9 cellular contexts compared by ENCODE assay signal in the genomic region with DNA sequence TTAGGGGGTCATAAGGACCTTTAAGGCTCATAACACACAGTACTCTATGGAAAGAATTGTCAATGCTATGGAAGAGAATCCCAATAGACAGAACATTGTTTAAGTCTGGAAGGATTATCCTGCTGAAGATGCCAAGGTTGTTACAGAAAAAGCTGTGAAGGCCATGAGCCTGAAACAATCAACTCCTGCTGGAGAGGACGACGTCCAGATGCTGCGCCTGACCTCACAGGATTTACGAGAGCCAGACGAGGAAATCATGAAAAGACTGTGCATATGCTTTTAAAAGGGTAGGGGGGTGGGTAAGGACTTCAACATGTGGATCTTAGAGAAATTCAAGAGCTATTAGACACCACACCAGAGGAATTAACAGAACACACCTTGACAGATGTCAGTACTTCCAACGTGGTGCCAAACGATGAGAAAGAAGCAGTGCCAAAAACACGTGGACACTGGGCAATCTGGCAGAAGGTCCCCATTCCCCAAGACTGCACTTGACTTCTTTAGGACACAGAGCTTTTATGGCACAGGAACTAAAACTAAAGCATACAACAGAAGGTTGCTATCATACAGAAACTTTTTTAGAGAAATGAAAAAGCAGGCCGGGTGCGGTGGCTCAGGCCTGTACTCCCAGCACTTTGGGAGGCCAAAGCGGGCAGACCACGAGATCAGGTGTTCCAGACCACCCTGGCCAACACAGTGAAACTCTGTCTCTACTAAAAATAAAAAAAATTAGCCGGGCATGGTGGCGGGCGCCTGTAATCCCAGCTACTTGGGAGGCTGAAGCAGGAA. TPM values are rescaled to one million over a fixed set of nuclear protein-coding genes. Genes with fewer than 3 reads are reported as not detected.
DNase-seq lines count a peak whose midpoint lies in the region; ATAC-seq and TF ChIP-seq lines count a peak whose summit lies in the region.
"Had no signal": no experiment of that assay in that cellular context is flagged by ENCODE, and none has a peak within 500 bp of the region (broad histone marks: within the 10 kb centered on the region; RNA-seq: fewer than 3 reads in every experiment).

No MANE protein-coding gene starts in this region.

- TF ChIP-seq CTCF in dorsolateral prefrontal cortex (IDR thresholded peaks at IDR 0.05 in 54 of 56, conservative IDR thresholded peaks at IDR 0.05 in 2 of 56; ENCODE audit: low read depth in 1 of 56, partially characterized antibody in 56 of 56) (no peak), neural progenitor cell (IDR thresholded peaks at IDR 0.05) (no peak), coronary artery (IDR thresholded peaks at IDR 0.05) (no peak)

- no peak overlapping the region for H3K27ac ChIP-seq in CD4-positive, CD25-positive, alpha-beta regulatory T cell (ENCODE audit: insufficient read depth, low read length, poor library complexity, severe bottlenecking)
- H3K27ac ChIP-seq in dorsolateral prefrontal cortex (peak overlapping the region in 56 of 59 donors; percentile 25 to 85 (median 76)), neural progenitor cell (peak overlapping the region; percentile 53), coronary artery (peak overlapping the region in 1 of 2 donors; percentile 56)

- no peak overlapping the region for H2AFZ ChIP-seq in neural progenitor cell (replicated peaks)

- H3K36me3 ChIP-seq in CD4-positive, CD25-positive, alpha-beta regulatory T cell (ENCODE audit: control insufficient read depth, insufficient read depth, low read length) = peaks cover 14% of the 10 kb centered on the region
- no peaks in the 10 kb centered on the region for H3K36me3 ChIP-seq in neural progenitor cell

- no peaks in the 10 kb centered on the region for H3K9me3 Mint-ChIP-seq in CD4-positive, CD25-positive, alpha-beta regulatory T cell
- H3K9me3 Mint-ChIP-seq in neural progenitor cell = no peaks in the 10 kb centered on the region

- H3K27me3 ChIP-seq in CD4-positive, CD25-positive, alpha-beta regulatory T cell (ENCODE audit: control insufficient read depth, insufficient read depth, low read length) = no peaks in the 10 kb centered on the region
- H3K27me3 ChIP-seq in dorsolateral prefrontal cortex = no peaks in the 10 kb centered on the region
- H3K27me3 ChIP-seq in neural progenitor cell = no peaks in the 10 kb centered on the region

- no peak overlapping the region for H3K4me2 ChIP-seq in neural progenitor cell

- H3K9me3 ChIP-seq in CD4-positive, CD25-positive, alpha-beta regulatory T cell (ENCODE audit: control insufficient read depth in 2 of 2, low read length in 2 of 2) = no peaks in the 10 kb centered on the region
- H3K9me3 ChIP-seq in neural progenitor cell (ENCODE audit: low read depth) = no peaks in the 10 kb centered on the region

- H3K79me2 ChIP-seq in neural progenitor cell (ENCODE audit: low read depth) = peaks cover 100% of the 10 kb centered on the region

- peak overlapping the region in 1 of 4 donors; percentile 68 for H3K4me3 Mint-ChIP-seq in CD4-positive, CD25-positive, alpha-beta regulatory T cell
- no peak overlapping the region for H3K4me3 Mint-ChIP-seq in neural progenitor cell

- peaks cover 26 to 71% (median 54%) of the 10 kb centered on the region in 4 donors for H3K4me1 Mint-ChIP-seq in CD4-positive, CD25-positive, alpha-beta regulatory T cell
- H3K4me1 Mint-ChIP-seq in neural progenitor cell = peaks cover 44% of the 10 kb centered on the region

- peaks cover 21% of the 10 kb centered on the region for H3K4me1 ChIP-seq in CD4-positive, CD25-positive, alpha-beta regulatory T cell (ENCODE audit: control insufficient read depth, insufficient read depth, low read length, poor library complexity, severe bottlenecking)
- peaks cover 4% of the 10 kb centered on the region for H3K4me1 ChIP-seq in neural progenitor cell

- peaks cover 8% of the 10 kb centered on the region for H3K36me3 Mint-ChIP-seq in CD4-positive, CD25-positive, alpha-beta regulatory T cell
- peaks cover 24% of the 10 kb centered on the region for H3K36me3 Mint-ChIP-seq in neural progenitor cell

- H3K27me3 Mint-ChIP-seq in CD4-positive, CD25-positive, alpha-beta regulatory T cell = no peaks in the 10 kb centered on the region
- no peaks in the 10 kb centered on the region for H3K27me3 Mint-ChIP-seq in neural progenitor cell (ENCODE audit: insufficient read depth, low read depth)

- peak overlapping the region in 2 of 3 donors; percentile 31 to 75 for H3K27ac Mint-ChIP-seq in CD4-positive, CD25-positive, alpha-beta regulatory T cell
- peak overlapping the region; percentile 53 for H3K27ac Mint-ChIP-seq in neural progenitor cell

- ATAC-seq in CD4-positive, CD25-positive, alpha-beta regulatory T cell (ENCODE audit: low read depth in 2 of 2) = no peak
- peak; percentile 44 for ATAC-seq in HG03103 (IDR thresholded peaks at IDR 0.05; ENCODE audit: low read depth, unreplicated experiment)

- peaks cover 26% of the 10 kb centered on the region for H3F3A ChIP-seq in neural progenitor cell (ENCODE audit: low read depth)

- H3K4me3 ChIP-seq in CD4-positive, CD25-positive, alpha-beta regulatory T cell (ENCODE audit: low read depth, low read length) = no peak overlapping the region
- H3K4me3 ChIP-seq in dorsolateral prefrontal cortex (no peak overlapping the region), neural progenitor cell (no peak overlapping the region), coronary artery (no peak overlapping the region)

- DNase-seq in CD4-positive, CD25-positive, alpha-beta regulatory T cell = no peak
- DNase-seq in dorsolateral prefrontal cortex = peak in 2 of 10 donors; percentile 17 to 20
- no peak for DNase-seq in neural progenitor cell (ENCODE audit: low spot score)
- DNase-seq in coronary artery (ENCODE audit: low spot score) = no peak
- no peak for DNase-seq in hippocampal formation (lab: John Stamatoyannopoulos, UW)
- no peak for DNase-seq in T-helper 1 cell
- DNase-seq in NCI-H748 (lab: John Stamatoyannopoulos, UW; ENCODE audit: unreplicated experiment) = no peak
- DNase-seq: NCI-H2107 had no signal

- no peak overlapping the region for H3K9ac ChIP-seq in neural progenitor cell

- peaks cover 100% of the 10 kb centered on the region for H4K20me1 ChIP-seq in neural progenitor cell (ENCODE audit: low read depth)

- intact Hi-C loops in dorsolateral prefrontal cortex (cut with DNase I) = no loop called here

RNA-seq across cellular contexts. Expression of gene GNB1, which starts 43.2 kb away (rescaled TPM):
- 242 TPM for total RNA-seq in CD4-positive, CD25-positive, alpha-beta regulatory T cell
- polyA plus RNA-seq in CD4-positive, CD25-positive, alpha-beta regulatory T cell = 100 to 1,000 TPM in 2 of 4 donors, 10 to 100 TPM in 2; 47.0 to 106 (median 78.3) TPM
- total RNA-seq in dorsolateral prefrontal cortex (100 to 1,000 TPM; 375 to 847 (median 628) TPM), neural progenitor cell (ENCODE audit: low replicate concordance) (175 and 197 TPM in 2 replicates)
